18 cellular contexts compared by ENCODE assay signal in genomic region chr10:98031440-98031839, GRCh38. TPM values are rescaled to one million over a fixed set of nuclear protein-coding genes. Genes with fewer than 3 reads are reported as not detected.
DNase-seq lines count a peak whose midpoint lies in the region; ATAC-seq and TF ChIP-seq lines count a peak whose summit lies in the region.
"Had no signal": no experiment of that assay in that cellular context is flagged by ENCODE, and none has a peak within 500 bp of the region (broad histone marks: within the 10 kb centered on the region; RNA-seq: fewer than 3 reads in every experiment).

No MANE protein-coding gene starts in this region.

- H3K4me2 ChIP-seq in neural progenitor cell: peak overlapping the region; percentile 91

- peaks cover 47% of the 10 kb centered on the region for H4K20me1 ChIP-seq in neural progenitor cell (ENCODE audit: low read depth)

- POLR2A ChIA-PET in WTC11 (lab: Charles Lee): no interaction called here

- H3K27me3 ChIP-seq in CD4-positive, CD25-positive, alpha-beta regulatory T cell (ENCODE audit: control insufficient read depth, insufficient read depth, low read length): peaks cover 34% of the 10 kb centered on the region
- H3K27me3 ChIP-seq in neural progenitor cell: peaks cover 97% of the 10 kb centered on the region

- no peaks in the 10 kb centered on the region for H3K9me3 ChIP-seq in CD4-positive, CD25-positive, alpha-beta regulatory T cell (ENCODE audit: control insufficient read depth in 2 of 2, low read length in 2 of 2)
- H3K9me3 ChIP-seq in neural progenitor cell (ENCODE audit: low read depth): no peaks in the 10 kb centered on the region
- H3K9me3 ChIP-seq: neutrophil had no signal

- H3K4me3 ChIP-seq in CD4-positive, CD25-positive, alpha-beta regulatory T cell (ENCODE audit: low read depth, low read length): no peak overlapping the region
- H3K4me3 ChIP-seq in iPS-11a (ENCODE audit: low read depth, low read length) (peak overlapping the region; percentile 13), neural progenitor cell (peak overlapping the region; percentile 69)

- H3K4me1 ChIP-seq in CD4-positive, CD25-positive, alpha-beta regulatory T cell (ENCODE audit: control insufficient read depth, insufficient read depth, low read length, poor library complexity, severe bottlenecking): peaks cover 10% of the 10 kb centered on the region
- H3K4me1 ChIP-seq in neural progenitor cell: peaks cover 5% of the 10 kb centered on the region

- no peak overlapping the region for H3K9ac ChIP-seq in neural progenitor cell

- peaks cover 69% of the 10 kb centered on the region for H3K27me3 Mint-ChIP-seq in CD4-positive, CD25-positive, alpha-beta regulatory T cell
- peaks cover 82% of the 10 kb centered on the region for H3K27me3 Mint-ChIP-seq in WTC11 (ENCODE audit: low read depth)
- peaks cover 64% of the 10 kb centered on the region for H3K27me3 Mint-ChIP-seq in neural progenitor cell (ENCODE audit: insufficient read depth, low read depth)
- H3K27me3 Mint-ChIP-seq in activated naive CD8-positive, alpha-beta T cell treated with anti-CD3 and anti-CD28 coated beads for 36 hours: peaks cover 80% of the 10 kb centered on the region

- H3F3A ChIP-seq in neural progenitor cell (ENCODE audit: low read depth): no peaks in the 10 kb centered on the region

- no peak for ATAC-seq in CD4-positive, CD25-positive, alpha-beta regulatory T cell (ENCODE audit: low read depth in 2 of 2)
- ATAC-seq in WTC11 (no peak), GM21423 (IDR thresholded peaks at IDR 0.05; ENCODE audit: unreplicated experiment) (no peak)
- ATAC-seq: T-helper 17 cell had no signal

- H3K36me3 ChIP-seq in CD4-positive, CD25-positive, alpha-beta regulatory T cell (ENCODE audit: control insufficient read depth, insufficient read depth, low read length): no peaks in the 10 kb centered on the region
- H3K36me3 ChIP-seq in neural progenitor cell: no peaks in the 10 kb centered on the region
- H3K36me3 ChIP-seq: brain microvascular endothelial cell, neutrophil had no signal

- no peak for DNase-seq in CD4-positive, CD25-positive, alpha-beta regulatory T cell
- DNase-seq in WTC11 (ENCODE audit: low spot score) (no peak), neural progenitor cell (ENCODE audit: low spot score) (no peak), activated gamma-delta T cell treated with Interleukin-2 at 50 U/mL for 16 hours (no peak)
- no peak for DNase-seq in activated naive CD4-positive, alpha-beta T cell (lab: John Stamatoyannopoulos, UW)
- DNase-seq in activated naive CD8-positive, alpha-beta T cell treated with anti-CD3 and anti-CD28 coated beads for 36 hours: no peak
- DNase-seq: activated CD4-positive, alpha-beta T cell treated with anti-CD3 and anti-CD28 coated beads, Interleukin-2, amount 50 U/mL, for 1 hour; brain microvascular endothelial cell; Calu3; KG1; NCI-H524 treated with DMSO at 0.1 percent for 48 hours; stimulated activated CD4-positive, alpha-beta T cell treated with anti-CD3 and anti-CD28 coated beads, Interleukin-4, amount 100 ng/mL, for 1 hour; T-helper 17 cell had no signal

- TF ChIP-seq CTCF in WTC11 (IDR thresholded peaks at IDR 0.05) (no peak), neural progenitor cell (IDR thresholded peaks at IDR 0.05) (no peak)

- H3K27ac ChIP-seq in CD4-positive, CD25-positive, alpha-beta regulatory T cell (ENCODE audit: insufficient read depth, low read length, poor library complexity, severe bottlenecking): no peak overlapping the region
- H3K27ac ChIP-seq in neural progenitor cell: no peak overlapping the region
- H3K27ac ChIP-seq: brain microvascular endothelial cell, neutrophil had no signal

- H2AFZ ChIP-seq in neural progenitor cell (replicated peaks): no peak overlapping the region

- peaks cover 0 to 2% (median 0%) of the 10 kb centered on the region in 7 donors for H3K9me3 Mint-ChIP-seq in CD4-positive, CD25-positive, alpha-beta regulatory T cell
- no peaks in the 10 kb centered on the region for H3K9me3 Mint-ChIP-seq in WTC11
- peaks cover 3% of the 10 kb centered on the region for H3K9me3 Mint-ChIP-seq in neural progenitor cell
- no peaks in the 10 kb centered on the region for H3K9me3 Mint-ChIP-seq in activated naive CD8-positive, alpha-beta T cell treated with anti-CD3 and anti-CD28 coated beads for 36 hours

- H3K27ac Mint-ChIP-seq in CD4-positive, CD25-positive, alpha-beta regulatory T cell: no peak overlapping the region
- H3K27ac Mint-ChIP-seq in WTC11: no peak overlapping the region
- no peak overlapping the region for H3K27ac Mint-ChIP-seq in neural progenitor cell
- no peak overlapping the region for H3K27ac Mint-ChIP-seq in activated naive CD8-positive, alpha-beta T cell treated with anti-CD3 and anti-CD28 coated beads for 36 hours
- H3K27ac Mint-ChIP-seq: T-helper 17 cell had no signal

- peaks cover 0 to 12% (median 4%) of the 10 kb centered on the region in 4 donors for H3K4me1 Mint-ChIP-seq in CD4-positive, CD25-positive, alpha-beta regulatory T cell
- H3K4me1 Mint-ChIP-seq in WTC11: peaks cover 14% of the 10 kb centered on the region
- peaks cover 6% of the 10 kb centered on the region for H3K4me1 Mint-ChIP-seq in neural progenitor cell
- peaks cover 3% of the 10 kb centered on the region for H3K4me1 Mint-ChIP-seq in activated naive CD8-positive, alpha-beta T cell treated with anti-CD3 and anti-CD28 coated beads for 36 hours

- no peaks in the 10 kb centered on the region for H3K36me3 Mint-ChIP-seq in CD4-positive, CD25-positive, alpha-beta regulatory T cell
- H3K36me3 Mint-ChIP-seq in WTC11 (no peaks in the 10 kb centered on the region), neural progenitor cell (no peaks in the 10 kb centered on the region)
- no peaks in the 10 kb centered on the region for H3K36me3 Mint-ChIP-seq in activated naive CD8-positive, alpha-beta T cell treated with anti-CD3 and anti-CD28 coated beads for 36 hours

- H3K79me2 ChIP-seq in neural progenitor cell (ENCODE audit: low read depth): no peaks in the 10 kb centered on the region

- CTCF ChIA-PET in WTC11 (lab: Charles Lee): interaction anchor here (0.5 to 8.1 kb wide), 8 partner anchors 11 to 239 kb away, joined by 3 to 119 read pairs (median 4); no protein-coding TSS in a partner anchor

- peak overlapping the region in 3 of 4 donors; percentile 33 to 65 (median 57) for H3K4me3 Mint-ChIP-seq in CD4-positive, CD25-positive, alpha-beta regulatory T cell
- peak overlapping the region; percentile 65 for H3K4me3 Mint-ChIP-seq in WTC11
- H3K4me3 Mint-ChIP-seq in neural progenitor cell: peak overlapping the region; percentile 77
- no peak overlapping the region for H3K4me3 Mint-ChIP-seq in activated naive CD8-positive, alpha-beta T cell treated with anti-CD3 and anti-CD28 coated beads for 36 hours
- H3K4me3 Mint-ChIP-seq: T-helper 17 cell had no signal

TF ChIP-seq in WTC11, 78 proteins besides CTCF, POLR2A, EP300 and RAD21:
- TF ChIP-seq SMAD3 (CRISPR knock-in tag; IDR thresholded peaks at IDR 0.05; ENCODE audit: borderline replicate concordance): no peak
- TF ChIP-seq ZNF423 (CRISPR knock-in tag; IDR thresholded peaks at IDR 0.05): no peak
- TF ChIP-seq, protein P1, sequence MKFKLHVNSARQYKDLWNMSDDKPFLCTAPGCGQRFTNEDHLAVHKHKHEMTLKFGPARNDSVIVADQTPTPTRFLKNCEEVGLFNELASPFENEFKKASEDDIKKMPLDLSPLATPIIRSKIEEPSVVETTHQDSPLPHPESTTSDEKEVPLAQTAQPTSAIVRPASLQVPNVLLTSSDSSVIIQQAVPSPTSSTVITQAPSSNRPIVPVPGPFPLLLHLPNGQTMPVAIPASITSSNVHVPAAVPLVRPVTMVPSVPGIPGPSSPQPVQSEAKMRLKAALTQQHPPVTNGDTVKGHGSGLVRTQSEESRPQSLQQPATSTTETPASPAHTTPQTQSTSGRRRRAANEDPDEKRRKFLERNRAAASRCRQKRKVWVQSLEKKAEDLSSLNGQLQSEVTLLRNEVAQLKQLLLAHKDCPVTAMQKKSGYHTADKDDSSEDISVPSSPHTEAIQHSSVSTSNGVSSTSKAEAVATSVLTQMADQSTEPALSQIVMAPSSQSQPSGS (CRISPR knock-in tag; IDR thresholded peaks at IDR 0.05; ENCODE audit: borderline replicate concordance, low read depth): no peak
- no peak for TF ChIP-seq ETV6 (CRISPR knock-in tag; IDR thresholded peaks at IDR 0.05)
- no peak for TF ChIP-seq CREM (CRISPR knock-in tag; IDR thresholded peaks at IDR 0.05)
- TF ChIP-seq ATF1 (CRISPR knock-in tag; IDR thresholded peaks at IDR 0.05): no peak
TF ChIP-seq in WTC11: peak in this region for 0.

RNA-seq across cellular contexts. Expression of gene CRTAC1, which starts 1.0 kb away (rescaled TPM):
- total RNA-seq in CD4-positive, CD25-positive, alpha-beta regulatory T cell: not detected
- polyA plus RNA-seq in CD4-positive, CD25-positive, alpha-beta regulatory T cell: not detected
- 1.1 to 1.7 TPM (median 1.2 TPM) in 3 replicates for total RNA-seq in WTC11 (2021)
- 0.30 and 0.77 TPM in 2 replicates for total RNA-seq in neural progenitor cell (ENCODE audit: low replicate concordance)
- total RNA-seq in activated naive CD8-positive, alpha-beta T cell treated with anti-CD3 and anti-CD28 coated beads for 36 hours: not detected
- total RNA-seq: A673, Calu3, T-helper 17 cell had no signal
- polyA plus RNA-seq: BJ had no signal
